In the genomic region with DNA sequence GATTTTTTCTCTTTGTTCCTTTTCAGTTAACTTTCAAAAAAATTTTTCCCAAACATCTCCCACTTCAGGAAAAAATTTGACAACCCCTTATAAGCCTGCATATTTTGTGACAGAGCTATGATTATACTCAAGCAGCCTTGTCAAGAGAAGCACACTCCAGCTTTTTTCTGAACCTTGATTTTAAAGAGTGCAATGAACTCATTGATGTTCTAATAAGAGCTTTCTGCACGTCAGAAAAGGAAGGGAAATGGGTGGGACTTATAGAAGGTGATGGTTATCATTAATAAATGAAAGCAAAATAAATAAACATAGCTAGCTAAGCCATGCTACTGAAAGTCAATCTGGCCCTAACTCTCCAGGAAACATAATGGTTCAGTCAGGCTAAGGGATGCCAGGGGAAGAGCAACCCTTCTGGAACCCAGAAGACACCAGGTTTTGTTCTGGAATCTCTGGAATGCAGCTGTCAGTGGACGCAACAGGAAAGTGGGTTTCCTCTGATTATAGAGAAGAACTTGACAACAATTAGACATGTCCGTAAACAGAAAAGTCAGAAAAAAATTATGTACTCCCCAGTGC, we compare ENCODE assay signal across 25 cellular contexts.
"Had no signal": no experiment of that assay in that cellular context is flagged by ENCODE, and none has a peak within 500 bp of the region (broad histone marks: within the 10 kb centered on the region; RNA-seq: fewer than 3 reads in every experiment).

No MANE protein-coding gene starts in this region.

- H3K36me3 Mint-ChIP-seq: neural progenitor cell; stimulated activated effector memory CD8-positive, alpha-beta T cell treated with anti-CD3 and anti-CD28 coated beads, Interleukin-12 subunit alpha, Interleukin-12 subunit beta, amount 100 ng/mL, for 72 hours had no signal

- FAIRE-seq: colon had no signal

- ATAC-seq: gastrocnemius medialis; heart left ventricle; left cardiac atrium; left lung; naive thymus-derived CD4-positive, alpha-beta T cell; right cardiac atrium; stimulated activated effector memory CD8-positive, alpha-beta T cell treated with anti-CD3 and anti-CD28 coated beads, Interleukin-12 subunit alpha, Interleukin-12 subunit beta, amount 100 ng/mL, for 72 hours had no signal

- H3K27ac ChIP-seq: gastrocnemius medialis, heart left ventricle, hepatocyte, neural progenitor cell, parathyroid adenoma, sigmoid colon, stomach, vagina had no signal

- H3K27me3 ChIP-seq: gastrocnemius medialis, heart left ventricle, hepatocyte, left lung, neural progenitor cell, sigmoid colon, stomach, thyroid gland, vagina had no signal

- H3K36me3 ChIP-seq: gastrocnemius medialis, heart left ventricle, left lung, neural progenitor cell, sigmoid colon, stomach, thyroid gland, vagina had no signal

- H3K9ac ChIP-seq: neural progenitor cell, parathyroid adenoma had no signal

- H3K4me1 ChIP-seq: gastrocnemius medialis, left lung, neural progenitor cell, parathyroid adenoma, sigmoid colon, stomach, vagina had no signal

- H3K4me1 Mint-ChIP-seq: naive thymus-derived CD4-positive, alpha-beta T cell; nephron; stimulated activated effector memory CD8-positive, alpha-beta T cell treated with anti-CD3 and anti-CD28 coated beads, Interleukin-12 subunit alpha, Interleukin-12 subunit beta, amount 100 ng/mL, for 72 hours had no signal

- H3K9me3 Mint-ChIP-seq: nephron; stimulated activated effector memory CD8-positive, alpha-beta T cell treated with anti-CD3 and anti-CD28 coated beads, Interleukin-12 subunit alpha, Interleukin-12 subunit beta, amount 100 ng/mL, for 72 hours had no signal

- H2AFZ ChIP-seq: hepatocyte, neural progenitor cell, parathyroid adenoma had no signal

- H3K27ac Mint-ChIP-seq: naive thymus-derived CD4-positive, alpha-beta T cell; nephron; neural progenitor cell; progenitor cell of endocrine pancreas; stimulated activated effector memory CD8-positive, alpha-beta T cell treated with anti-CD3 and anti-CD28 coated beads, Interleukin-12 subunit alpha, Interleukin-12 subunit beta, amount 100 ng/mL, for 72 hours had no signal

- H3K4me3 ChIP-seq: gastrocnemius medialis, heart left ventricle, hepatocyte, left lung, neural progenitor cell, sigmoid colon, stomach, thyroid gland, vagina had no signal

- H3K4me2 ChIP-seq: hepatocyte, neural progenitor cell had no signal

- DNase-seq: effector memory CD4-positive, alpha-beta T cell; gastrocnemius medialis; heart left ventricle; left cardiac atrium; left lung; mammary epithelial cell; mesendoderm; midbrain; naive thymus-derived CD4-positive, alpha-beta T cell; right cardiac atrium; sigmoid colon; stimulated activated CD4-positive, alpha-beta T cell treated with anti-CD3 and anti-CD28 coated beads, Interleukin-2, amount 100 ng/mL, for 24 hours; stimulated activated CD4-positive, alpha-beta T cell treated with anti-CD3 and anti-CD28 coated beads, Interleukin-4, amount 100 ng/mL, for 24 hours; stimulated activated naive CD4-positive, alpha-beta T cell treated with Interleukin-2 at 50 U/mL for 16 hours; stomach; thyroid gland; trophoblast cell had no signal

- H3K4me3 Mint-ChIP-seq: naive thymus-derived CD4-positive, alpha-beta T cell; nephron; neural progenitor cell; stimulated activated effector memory CD8-positive, alpha-beta T cell treated with anti-CD3 and anti-CD28 coated beads, Interleukin-12 subunit alpha, Interleukin-12 subunit beta, amount 100 ng/mL, for 72 hours had no signal

- H3K79me2 ChIP-seq: hepatocyte, parathyroid adenoma had no signal

- H3K9me3 ChIP-seq: gastrocnemius medialis, left lung, sigmoid colon, stomach, thyroid gland, vagina had no signal

- H3K27me3 Mint-ChIP-seq: progenitor cell of endocrine pancreas had no signal
